ENCODE assay signal across 12 cellular contexts in the genomic region with DNA sequence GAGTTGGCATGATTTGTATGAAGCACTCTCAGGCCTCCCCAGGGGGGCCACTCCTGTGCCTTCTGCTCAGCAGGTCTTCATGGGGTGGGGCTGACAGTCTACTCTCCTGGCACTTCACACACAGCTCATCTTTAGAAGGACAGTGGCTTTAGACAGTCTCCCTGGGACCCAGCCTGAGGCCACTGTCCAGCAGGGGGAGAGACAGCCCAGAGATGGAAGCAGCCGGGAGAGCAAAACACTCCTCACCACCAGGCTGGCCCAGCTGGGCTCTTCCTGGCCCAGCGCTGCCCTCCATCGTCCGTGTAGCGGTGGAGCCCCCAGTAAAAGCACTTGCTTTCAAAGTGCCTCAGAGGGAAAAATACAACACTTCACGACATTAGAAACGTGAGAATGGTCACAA.
A peak's percentile ranks its signal among the peaks of the same experiment; 100 is the strongest.
DNase-seq lines count a peak whose midpoint lies in the region; ATAC-seq and TF ChIP-seq lines count a peak whose summit lies in the region.
"Had no signal": no experiment of that assay in that cellular context is flagged by ENCODE, and none has a peak within 500 bp of the region (broad histone marks: within the 10 kb centered on the region; RNA-seq: fewer than 3 reads in every experiment).

No MANE protein-coding gene starts in this region.

- no peak overlapping the region for H3K27ac Mint-ChIP-seq in activated CD8-positive, alpha-beta T cell treated with anti-CD3 and anti-CD28 coated beads, Interleukin-2, amount 10 ng/mL, durations not matched to agents 7 days and 5 days

- no peaks in the 10 kb centered on the region for H3K9me3 Mint-ChIP-seq in activated CD8-positive, alpha-beta T cell treated with anti-CD3 and anti-CD28 coated beads, Interleukin-2, amount 10 ng/mL, durations not matched to agents 7 days and 5 days (ENCODE audit: insufficient read depth)

- peak; percentile 17 for TF ChIP-seq CTCF in AG09309 (IDR thresholded peaks at IDR 0.05; ENCODE audit: control insufficient read depth, insufficient read depth, low read depth, low read length, missing control alignments)
- TF ChIP-seq CTCF in kidney epithelial cell (IDR thresholded peaks at IDR 0.05; ENCODE audit: insufficient read depth, low read length, poor library complexity, severe bottlenecking): peak; percentile 33

- no peak overlapping the region for H3K4me3 ChIP-seq in AG09309 (ENCODE audit: control insufficient read depth, low read depth, low read length)
- H3K4me3 ChIP-seq in kidney epithelial cell (ENCODE audit: low read depth, low read length): no peak overlapping the region
- H3K4me3 ChIP-seq: HAP-1 had no signal

- H3K36me3 Mint-ChIP-seq in activated CD8-positive, alpha-beta T cell treated with anti-CD3 and anti-CD28 coated beads, Interleukin-2, amount 10 ng/mL, durations not matched to agents 7 days and 5 days (ENCODE audit: low read depth): no peaks in the 10 kb centered on the region

- peaks cover 32% of the 10 kb centered on the region for H3K27me3 Mint-ChIP-seq in activated CD8-positive, alpha-beta T cell treated with anti-CD3 and anti-CD28 coated beads, Interleukin-2, amount 10 ng/mL, durations not matched to agents 7 days and 5 days (ENCODE audit: low read depth)

- no peak overlapping the region for H3K4me3 Mint-ChIP-seq in activated CD8-positive, alpha-beta T cell treated with anti-CD3 and anti-CD28 coated beads, Interleukin-2, amount 10 ng/mL, durations not matched to agents 7 days and 5 days

- CTCF ChIA-PET in activated CD8-positive, alpha-beta T cell treated with anti-CD3 and anti-CD28 coated beads, Interleukin-2, amount 10 ng/mL, durations not matched to agents 7 days and 5 days (lab: Charles Lee): no interaction called here

- H3K27me3 ChIP-seq in kidney epithelial cell (ENCODE audit: control insufficient read depth, insufficient read depth, low read length): peaks cover 3% of the 10 kb centered on the region

- POLR2A ChIA-PET in activated CD8-positive, alpha-beta T cell treated with anti-CD3 and anti-CD28 coated beads, Interleukin-2, amount 10 ng/mL, durations not matched to agents 7 days and 5 days (lab: Charles Lee): no interaction called here

- no peak for DNase-seq in AG09309 (ENCODE audit: low read depth)
- DNase-seq in HT-29 (ENCODE audit: low spot score): peak; percentile 58
- DNase-seq in SW480 (ENCODE audit: low spot score): peak; percentile 34
- no peak for DNase-seq in kidney epithelial cell (ENCODE audit: low read depth)
- no peak for DNase-seq in NCI-H2196 (lab: John Stamatoyannopoulos, UW; ENCODE audit: unreplicated experiment)
- DNase-seq in GM03348 (ENCODE audit: low spot score): no peak
- DNase-seq in activated CD8-positive, alpha-beta T cell treated with anti-CD3 and anti-CD28 coated beads, Interleukin-2, amount 10 ng/mL, durations not matched to agents 7 days and 5 days: no peak
- DNase-seq: activated T-cell treated with anti-CD3 and anti-CD28 coated beads for 4 hours, GF-D8, NCI-H446 had no signal

- ATAC-seq in activated CD8-positive, alpha-beta T cell treated with anti-CD3 and anti-CD28 coated beads, Interleukin-2, amount 10 ng/mL, durations not matched to agents 7 days and 5 days: no peak
- no peak for ATAC-seq in GM21825 (IDR thresholded peaks at IDR 0.05; ENCODE audit: unreplicated experiment)

- H3K36me3 ChIP-seq in kidney epithelial cell (ENCODE audit: control insufficient read depth, insufficient read depth, low read length): no peaks in the 10 kb centered on the region
- H3K36me3 ChIP-seq: HAP-1 had no signal

- H3K4me1 Mint-ChIP-seq in activated CD8-positive, alpha-beta T cell treated with anti-CD3 and anti-CD28 coated beads, Interleukin-2, amount 10 ng/mL, durations not matched to agents 7 days and 5 days (ENCODE audit: low read depth): no peaks in the 10 kb centered on the region

Comparison
In these comparisons a context has a peak if more than half of its experiments do, and no peak if none do; other contexts are left out.
1. DNase-seq: peak in HT-29 (single experiment) and SW480 (single experiment); none in AG09309 (single experiment), kidney epithelial cell (single experiment), NCI-H2196 (single experiment), GM03348 (single experiment) and activated CD8-positive, alpha-beta T cell treated with anti-CD3 and anti-CD28 coated beads, Interleukin-2, amount 10 ng/mL, durations not matched to agents 7 days and 5 days (single experiment).